In genomic region chr11:36088234-36088975, GRCh38 we compare ENCODE assay signal across 18 cellular contexts.
DNase-seq lines count a peak whose midpoint lies in the region; ATAC-seq and TF ChIP-seq lines count a peak whose summit lies in the region.
"Had no signal": no experiment of that assay in that cellular context is flagged by ENCODE, and none has a peak within 500 bp of the region (broad histone marks: within the 10 kb centered on the region; RNA-seq: fewer than 3 reads in every experiment).

No MANE protein-coding gene starts in this region.

- no peaks in the 10 kb centered on the region for H3K4me1 Mint-ChIP-seq in CD8-positive, alpha-beta T cell (ENCODE audit: low read depth)
- H3K4me1 Mint-ChIP-seq: activated CD4-positive, alpha-beta T cell treated with anti-CD3 and anti-CD28 coated beads for 36 hours had no signal

- TF ChIP-seq CTCF in cardiac fibroblast (IDR thresholded peaks at IDR 0.05; ENCODE audit: low read depth, low read length) (no peak), foreskin fibroblast (IDR thresholded peaks at IDR 0.05; ENCODE audit: low read depth, low read length) (no peak), smooth muscle cell (IDR thresholded peaks at IDR 0.05; ENCODE audit: borderline replicate concordance, insufficient read depth, poor library complexity, severe bottlenecking) (no peak)
- TF ChIP-seq CTCF in CD8-positive, alpha-beta T cell (IDR thresholded peaks at IDR 0.05): no peak

- CTCF ChIA-PET in CD8-positive, alpha-beta T cell (lab: Charles Lee): no interaction called here

- H3F3A ChIP-seq in smooth muscle cell (ENCODE audit: low read depth): peaks cover 56% of the 10 kb centered on the region

- no peak for ATAC-seq in CD8-positive, alpha-beta T cell
- no peak for ATAC-seq in HG02981 (IDR thresholded peaks at IDR 0.05; ENCODE audit: unreplicated experiment)
- ATAC-seq: activated CD4-positive, alpha-beta T cell treated with anti-CD3 and anti-CD28 coated beads for 36 hours; foreskin keratinocyte had no signal

- intact Hi-C loops in CD8-positive, alpha-beta T cell (cut with DNase I, micrococcal nuclease): no loop called here

- H3K79me2 ChIP-seq in Karpas-422 (ENCODE audit: low read length): no peaks in the 10 kb centered on the region
- no peaks in the 10 kb centered on the region for H3K79me2 ChIP-seq in smooth muscle cell (ENCODE audit: low read depth)

- H4K20me1 ChIP-seq in Karpas-422 (ENCODE audit: insufficient read depth, low read depth, low read length) (no peaks in the 10 kb centered on the region), smooth muscle cell (ENCODE audit: low read depth) (no peaks in the 10 kb centered on the region)

- 38% methylated on average over 7 of the region's 7 CpGs for WGBS in smooth muscle cell (ENCODE audit: low lambda C conversion rate)

- H3K36me3 Mint-ChIP-seq in CD8-positive, alpha-beta T cell: no peaks in the 10 kb centered on the region

- in situ Hi-C loops in ACHN (cut with HindIII; ENCODE audit: low pct_ligation_motif_present, low pct_unique_long_range_greater_than_20kb, low sequenced_read_pairs): no loop called here

- H2AFZ ChIP-seq in Karpas-422 (ENCODE audit: low read length) (no peak overlapping the region), smooth muscle cell (ENCODE audit: low read depth) (no peak overlapping the region)

- H3K27ac ChIP-seq in Karpas-422 (ENCODE audit: low read length): no peak overlapping the region
- H3K27ac ChIP-seq in smooth muscle cell (ENCODE audit: low read depth): peak overlapping the region; percentile 80
- no peak overlapping the region for H3K27ac ChIP-seq in CD8-positive, alpha-beta T cell (ENCODE audit: low read depth, low read length)
- H3K27ac ChIP-seq: BLaER1, brain microvascular endothelial cell, foreskin keratinocyte, ovary, transverse colon had no signal

- no peaks in the 10 kb centered on the region for H3K36me3 ChIP-seq in Karpas-422 (ENCODE audit: insufficient read depth, low read length)
- no peaks in the 10 kb centered on the region for H3K36me3 ChIP-seq in smooth muscle cell (ENCODE audit: low read depth)
- no peaks in the 10 kb centered on the region for H3K36me3 ChIP-seq in CD8-positive, alpha-beta T cell (ENCODE audit: insufficient read depth, low read length)
- H3K36me3 ChIP-seq: brain microvascular endothelial cell, ovary, transverse colon had no signal

- H3K4me3 Mint-ChIP-seq in CD8-positive, alpha-beta T cell: no peak overlapping the region
- H3K4me3 Mint-ChIP-seq: activated CD4-positive, alpha-beta T cell treated with anti-CD3 and anti-CD28 coated beads for 36 hours; activated naive CD4-positive, alpha-beta T cell treated with anti-CD3 and anti-CD28 coated beads for 36 hours had no signal

- no peaks in the 10 kb centered on the region for H3K4me1 ChIP-seq in Karpas-422 (ENCODE audit: low read length)
- peaks cover 40% of the 10 kb centered on the region for H3K4me1 ChIP-seq in smooth muscle cell (ENCODE audit: low read depth)
- H3K4me1 ChIP-seq in CD8-positive, alpha-beta T cell (ENCODE audit: insufficient read depth, low read length): no peaks in the 10 kb centered on the region
- H3K4me1 ChIP-seq: foreskin keratinocyte, transverse colon had no signal

- no peak overlapping the region for H3K4me2 ChIP-seq in Karpas-422 (ENCODE audit: low read depth, low read length, poor library complexity, severe bottlenecking)
- peak overlapping the region; percentile 68 for H3K4me2 ChIP-seq in smooth muscle cell
- H3K4me2 ChIP-seq: BLaER1 had no signal

- no peaks in the 10 kb centered on the region for H3K27me3 ChIP-seq in Karpas-422 (ENCODE audit: low read length)
- H3K27me3 ChIP-seq in smooth muscle cell (ENCODE audit: low read depth): no peaks in the 10 kb centered on the region
- no peaks in the 10 kb centered on the region for H3K27me3 ChIP-seq in CD8-positive, alpha-beta T cell (ENCODE audit: insufficient read depth, low read length)
- H3K27me3 ChIP-seq: BLaER1, brain microvascular endothelial cell, foreskin keratinocyte, ovary, transverse colon had no signal

- POLR2A ChIA-PET in CD8-positive, alpha-beta T cell (lab: Charles Lee): no interaction called here

- DNase-seq in Karpas-422 (peak; percentile 37), cardiac fibroblast (ENCODE audit: low read depth in 2 of 2) (peak; percentile 35 to 40), foreskin fibroblast (peak; percentile 46 to 67), smooth muscle cell (lab: John Stamatoyannopoulos, UW; ENCODE audit: unreplicated experiment) (no peak), mucosa of gallbladder (ENCODE audit: low spot score) (no peak), ACHN (no peak)
- DNase-seq in CD8-positive, alpha-beta T cell: no peak
- DNase-seq: activated CD4-positive, alpha-beta T cell treated with anti-CD3 and anti-CD28 coated beads for 36 hours; activated CD8-positive, alpha-beta memory T cell treated with anti-CD3 and anti-CD28 coated beads, Interleukin-2, amount 50 U/mL, for 4 hours; activated naive CD4-positive, alpha-beta T cell treated with anti-CD3 and anti-CD28 coated beads for 36 hours; brain microvascular endothelial cell; NCI-H1048; NCI-H69; ovary; transverse colon had no signal

- no peak overlapping the region for H3K27ac Mint-ChIP-seq in CD8-positive, alpha-beta T cell
- H3K27ac Mint-ChIP-seq: activated CD4-positive, alpha-beta T cell treated with anti-CD3 and anti-CD28 coated beads for 36 hours; activated naive CD4-positive, alpha-beta T cell treated with anti-CD3 and anti-CD28 coated beads for 36 hours had no signal

- H3K9me3 Mint-ChIP-seq in CD8-positive, alpha-beta T cell: peaks cover 10% of the 10 kb centered on the region

- H3K9me2 ChIP-seq in Karpas-422 (replicated peaks; ENCODE audit: insufficient read depth, low read length): no peaks in the 10 kb centered on the region

- H3K9me3 ChIP-seq in Karpas-422 (ENCODE audit: low read length) (no peaks in the 10 kb centered on the region), smooth muscle cell (replicated peaks; ENCODE audit: low read depth) (peaks cover 5% of the 10 kb centered on the region)
- H3K9me3 ChIP-seq in CD8-positive, alpha-beta T cell (ENCODE audit: low read length): no peaks in the 10 kb centered on the region
- H3K9me3 ChIP-seq: ovary, transverse colon had no signal

- H3K27me3 Mint-ChIP-seq in CD8-positive, alpha-beta T cell (ENCODE audit: low read depth): peaks cover 22% of the 10 kb centered on the region

- H3K9ac ChIP-seq in Karpas-422 (ENCODE audit: low read length) (no peak overlapping the region), smooth muscle cell (ENCODE audit: low read depth) (no peak overlapping the region)
- H3K9ac ChIP-seq: BLaER1 had no signal

- H3K4me3 ChIP-seq in Karpas-422 (ENCODE audit: low read length) (no peak overlapping the region), cardiac fibroblast (replicated peaks in 1 of 2; ENCODE audit: low read depth in 2 of 2, low read length in 2 of 2) (no peak overlapping the region), foreskin fibroblast (ENCODE audit: low read depth in 1 of 2, low read length in 2 of 2) (no peak overlapping the region), smooth muscle cell (no peak overlapping the region)
- H3K4me3 ChIP-seq in CD8-positive, alpha-beta T cell (ENCODE audit: low read depth, low read length): no peak overlapping the region
- H3K4me3 ChIP-seq: BLaER1, ovary, transverse colon had no signal

Comparison
In these comparisons a context has a peak if more than half of its experiments do, and no peak if none do; other contexts are left out.
1. DNase-seq: peak in Karpas-422 (single experiment), cardiac fibroblast (2 of 2) and foreskin fibroblast (2 of 2); none in smooth muscle cell (single experiment), CD8-positive, alpha-beta T cell (0 of 7), mucosa of gallbladder (single experiment) and ACHN (single experiment).